Comparison of ENCODE assay signal across 14 cellular contexts in the genomic region with DNA sequence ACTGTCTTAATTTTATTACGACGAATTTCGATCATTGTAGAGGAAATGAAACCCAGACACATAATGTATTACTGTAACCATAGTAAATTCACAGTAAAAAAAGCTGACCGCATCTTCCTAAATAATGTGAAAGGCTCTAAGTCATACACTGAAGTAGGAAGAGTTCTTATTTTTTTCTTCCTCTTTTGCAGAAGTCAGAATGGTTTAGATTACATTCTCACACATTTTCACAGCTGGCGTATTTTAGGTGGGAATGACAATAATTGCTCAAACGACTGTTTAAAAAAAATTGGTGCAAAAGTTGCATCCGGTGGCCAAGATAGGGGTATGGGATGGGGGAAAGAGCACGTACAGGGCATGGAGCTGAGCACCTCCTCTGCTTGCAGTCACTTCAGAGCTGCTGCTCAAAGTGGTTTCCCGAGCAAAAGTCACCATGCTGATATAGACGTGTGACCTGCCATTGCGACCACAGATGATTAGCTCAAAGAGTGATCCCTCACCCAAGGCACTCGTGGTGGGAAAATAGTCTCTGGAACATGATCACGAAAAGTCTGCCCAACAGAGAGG. TPM values are rescaled to one million over a fixed set of nuclear protein-coding genes. Genes with fewer than 3 reads are reported as not detected.
DNase-seq lines count a peak whose midpoint lies in the region; ATAC-seq and TF ChIP-seq lines count a peak whose summit lies in the region.
"Had no signal": no experiment of that assay in that cellular context is flagged by ENCODE, and none has a peak within 500 bp of the region (broad histone marks: within the 10 kb centered on the region; RNA-seq: fewer than 3 reads in every experiment).

No MANE protein-coding gene starts in this region.

- H3K4me3 Mint-ChIP-seq in stimulated activated naive CD8-positive, alpha-beta T cell treated with anti-CD3 and anti-CD28 coated beads, Interleukin-15, amount 100 ng/mL, for 72 hours: peak overlapping the region in 1 of 2 donors; percentile 17
- no peak overlapping the region for H3K4me3 Mint-ChIP-seq in HFFc6

- H3K9me3 ChIP-seq in osteoblast (ENCODE audit: low read depth, low read length) (no peaks in the 10 kb centered on the region), smooth muscle cell (replicated peaks; ENCODE audit: low read depth) (no peaks in the 10 kb centered on the region)

- H3K27ac Mint-ChIP-seq in stimulated activated naive CD8-positive, alpha-beta T cell treated with anti-CD3 and anti-CD28 coated beads, Interleukin-15, amount 100 ng/mL, for 72 hours: no peak overlapping the region
- no peak overlapping the region for H3K27ac Mint-ChIP-seq in HFFc6

- no peaks in the 10 kb centered on the region for H3K36me3 Mint-ChIP-seq in HFFc6 (ENCODE audit: low read depth)

- DNase-seq in stimulated activated naive CD8-positive, alpha-beta T cell treated with anti-CD3 and anti-CD28 coated beads, Interleukin-15, amount 100 ng/mL, for 72 hours: no peak
- no peak for DNase-seq in stimulated activated naive CD8-positive, alpha-beta T cell treated with anti-CD3 and anti-CD28 coated beads, Interleukin-15, Interleukin-2, amounts not matched to agents 100 U/mL and 50 U/mL, for 24 hours
- peak; percentile 75 for DNase-seq in NOMO-1 treated with dmso at 0.1 percent for 144 hours (lab: John Stamatoyannopoulos, UW; ENCODE audit: unreplicated experiment)
- DNase-seq in HFFc6: no peak
- DNase-seq in GF-D8 (lab: John Stamatoyannopoulos, UW): no peak
- no peak for DNase-seq in osteoblast (ENCODE audit: insufficient read length, low spot score, missing footprints)
- DNase-seq in smooth muscle cell (lab: John Stamatoyannopoulos, UW; ENCODE audit: unreplicated experiment): no peak
- DNase-seq: activated CD4-positive, CD25-positive, alpha-beta regulatory T cell; NCI-H510A treated with DMSO at 0.1 percent for 48 hours had no signal

- peak; percentile 54 for ATAC-seq in stimulated activated naive CD8-positive, alpha-beta T cell treated with anti-CD3 and anti-CD28 coated beads, Interleukin-15, amount 100 ng/mL, for 72 hours
- no peak for ATAC-seq in stimulated activated naive CD8-positive, alpha-beta T cell treated with anti-CD3 and anti-CD28 coated beads, Interleukin-15, Interleukin-2, amounts not matched to agents 100 U/mL and 50 U/mL, for 24 hours
- ATAC-seq in HG02970 (IDR thresholded peaks at IDR 0.05; ENCODE audit: low FRiP score, unreplicated experiment): peak; percentile 67
- ATAC-seq: HCT116 had no signal

- H3K4me1 ChIP-seq in osteoblast (ENCODE audit: insufficient read depth, low read length) (no peaks in the 10 kb centered on the region), smooth muscle cell (ENCODE audit: low read depth) (peaks cover 6% of the 10 kb centered on the region)

- H3K27me3 Mint-ChIP-seq in stimulated activated naive CD8-positive, alpha-beta T cell treated with anti-CD3 and anti-CD28 coated beads, Interleukin-15, amount 100 ng/mL, for 72 hours: peaks cover 61% of the 10 kb centered on the region
- no peaks in the 10 kb centered on the region for H3K27me3 Mint-ChIP-seq in HFFc6 (ENCODE audit: insufficient read depth)

- H3K9me3 Mint-ChIP-seq in stimulated activated naive CD8-positive, alpha-beta T cell treated with anti-CD3 and anti-CD28 coated beads, Interleukin-15, amount 100 ng/mL, for 72 hours: no peaks in the 10 kb centered on the region
- no peaks in the 10 kb centered on the region for H3K9me3 Mint-ChIP-seq in HFFc6

- H3K9ac ChIP-seq in smooth muscle cell (ENCODE audit: low read depth): no peak overlapping the region

- TF ChIP-seq CTCF in HFFc6 (IDR thresholded peaks at IDR 0.05) (no peak), osteoblast (IDR thresholded peaks at IDR 0.05; ENCODE audit: extremely low read depth, low read depth, low read length) (no peak), smooth muscle cell (IDR thresholded peaks at IDR 0.05; ENCODE audit: borderline replicate concordance, insufficient read depth, poor library complexity, severe bottlenecking) (no peak)

- H3K4me2 ChIP-seq in osteoblast (ENCODE audit: insufficient read depth, low read length): no peak overlapping the region
- H3K4me2 ChIP-seq in smooth muscle cell: no peak overlapping the region

- H3K4me1 Mint-ChIP-seq in stimulated activated naive CD8-positive, alpha-beta T cell treated with anti-CD3 and anti-CD28 coated beads, Interleukin-15, amount 100 ng/mL, for 72 hours: no peaks in the 10 kb centered on the region
- peaks cover 18% of the 10 kb centered on the region for H3K4me1 Mint-ChIP-seq in HFFc6 (ENCODE audit: low read depth)

- H3K79me2 ChIP-seq in osteoblast (ENCODE audit: insufficient read depth, low read length) (no peaks in the 10 kb centered on the region), smooth muscle cell (ENCODE audit: low read depth) (no peaks in the 10 kb centered on the region)

- 95% methylated on average over 13 of the region's 13 CpGs for WGBS in smooth muscle cell (ENCODE audit: low lambda C conversion rate)

- H3K36me3 ChIP-seq in osteoblast (ENCODE audit: insufficient read depth, low read length) (no peaks in the 10 kb centered on the region), smooth muscle cell (ENCODE audit: low read depth) (no peaks in the 10 kb centered on the region)
- H3K36me3 ChIP-seq: BLaER1 treated with 17β-estradiol and CSF1 and Interleukin-3, amounts not matched to agents 10 nM and 100 nM had no signal

- no peak overlapping the region for H2AFZ ChIP-seq in osteoblast (ENCODE audit: low read length)
- H2AFZ ChIP-seq in smooth muscle cell (ENCODE audit: low read depth): no peak overlapping the region

- H3K27me3 ChIP-seq in osteoblast (ENCODE audit: insufficient read depth, low read length): no peaks in the 10 kb centered on the region
- no peaks in the 10 kb centered on the region for H3K27me3 ChIP-seq in smooth muscle cell (ENCODE audit: low read depth)
- H3K27me3 ChIP-seq: BLaER1 treated with 17β-estradiol and CSF1 and Interleukin-3, amounts not matched to agents 10 nM and 100 nM had no signal

- H3K27ac ChIP-seq in osteoblast (ENCODE audit: low read depth, low read length): no peak overlapping the region
- no peak overlapping the region for H3K27ac ChIP-seq in smooth muscle cell (ENCODE audit: low read depth)

- no peaks in the 10 kb centered on the region for H3F3A ChIP-seq in smooth muscle cell (ENCODE audit: low read depth)

- no peak overlapping the region for H3K4me3 ChIP-seq in osteoblast (ENCODE audit: insufficient read depth, low read length)
- no peak overlapping the region for H3K4me3 ChIP-seq in smooth muscle cell
- H3K4me3 ChIP-seq: BLaER1 treated with 17β-estradiol and CSF1 and Interleukin-3, amounts not matched to agents 10 nM and 100 nM had no signal

- H4K20me1 ChIP-seq in osteoblast (ENCODE audit: insufficient read depth, low read length): no peaks in the 10 kb centered on the region
- no peaks in the 10 kb centered on the region for H4K20me1 ChIP-seq in smooth muscle cell (ENCODE audit: low read depth)
- H4K20me1 ChIP-seq: BLaER1 treated with 17β-estradiol and CSF1 and Interleukin-3, amounts not matched to agents 10 nM and 100 nM had no signal

RNA-seq across cellular contexts. Expression of a gene that starts 35.3 kb away (rescaled TPM):
- total RNA-seq in HFFc6 (2021; fragmentation: NEBNext Ultra II Directional; extraction: Animal tissue kit (Norgen Biotek cat#: 25700)): not detected
- total RNA-seq in osteoblast: 1.8 and 2.5 TPM in 2 replicates
- 2.0 and 3.0 TPM in 2 replicates for total RNA-seq in smooth muscle cell
- polyA plus RNA-seq in smooth muscle cell: 0.72 and 1.1 TPM in 2 replicates
- total RNA-seq: bronchial epithelial cell, renal cortical epithelial cell had no signal

RNA-seq across cellular contexts. Expression of a gene that starts 45.4 kb away (rescaled TPM):
- 1 to 10 TPM in 1 of 6 experiments, under 1 TPM in 5; 0.20 to 1.2 (median 0.31) TPM for total RNA-seq in HFFc6 (2021; fragmentation: NEBNext Ultra II Directional; extraction: Animal tissue kit (Norgen Biotek cat#: 25700))
- total RNA-seq in osteoblast: under 0.01 and 0.36 TPM in 2 replicates
- total RNA-seq in smooth muscle cell: 7.7 and 10.7 TPM in 2 replicates
- polyA plus RNA-seq in smooth muscle cell: 0.62 and 6.0 TPM in 2 replicates
- total RNA-seq: bronchial epithelial cell had no signal
